ENCODE assay signal across 12 cellular contexts in the genomic region with DNA sequence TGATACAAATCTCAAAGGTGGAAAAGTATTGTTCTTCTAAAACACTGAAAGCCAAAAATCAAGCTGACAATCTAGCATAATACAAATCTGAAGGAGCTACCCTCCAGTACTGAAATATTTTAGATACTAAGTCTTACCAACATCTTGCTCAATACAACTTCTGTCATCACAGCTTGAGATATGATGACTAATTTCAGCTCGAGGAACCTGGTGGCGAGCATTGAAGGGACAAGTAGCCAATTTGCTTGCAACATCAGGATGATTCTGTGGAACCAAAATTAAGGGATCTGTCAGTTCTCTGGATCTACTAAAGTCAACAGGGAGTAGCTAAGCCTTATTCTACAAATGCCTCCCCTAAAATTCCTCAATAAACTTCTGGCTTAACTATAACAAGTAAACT. TPM values are rescaled to one million over a fixed set of nuclear protein-coding genes. Genes with fewer than 3 reads are reported as not detected.
A peak's percentile ranks its signal among the peaks of the same experiment; 100 is the strongest.
DNase-seq lines count a peak whose midpoint lies in the region; ATAC-seq and TF ChIP-seq lines count a peak whose summit lies in the region.
"Had no signal": no experiment of that assay in that cellular context is flagged by ENCODE, and none has a peak within 500 bp of the region (broad histone marks: within the 10 kb centered on the region; RNA-seq: fewer than 3 reads in every experiment).

No MANE protein-coding gene starts in this region.

- H3K4me3 ChIP-seq in breast epithelium (no peak overlapping the region), left ventricle myocardium inferior (no peak overlapping the region), upper lobe of right lung (no peak overlapping the region)

- TF ChIP-seq CTCF in MCF 10A (IDR thresholded peaks at IDR 0.05; ENCODE audit: unreplicated experiment) = no peak
- TF ChIP-seq CTCF in breast epithelium (IDR thresholded peaks at IDR 0.05) = no peak
- no peak for TF ChIP-seq CTCF in left ventricle myocardium inferior (IDR thresholded peaks at IDR 0.05; ENCODE audit: borderline replicate concordance)
- no peak for TF ChIP-seq CTCF in upper lobe of right lung (IDR thresholded peaks at IDR 0.05)

- no peak overlapping the region for H3K27ac ChIP-seq in breast epithelium
- no peak overlapping the region for H3K27ac ChIP-seq in left ventricle myocardium inferior (replicated peaks)
- H3K27ac ChIP-seq in upper lobe of right lung = no peak overlapping the region

- H3K4me1 Mint-ChIP-seq in MCF 10A (ENCODE audit: insufficient read depth, unreplicated experiment) = peaks cover 6% of the 10 kb centered on the region
- H3K4me1 Mint-ChIP-seq: nephron progenitor cell; stimulated activated effector memory CD8-positive, alpha-beta T cell treated with anti-CD3 and anti-CD28 coated beads, Interleukin-12 subunit alpha, Interleukin-12 subunit beta, amount 100 ng/mL, for 72 hours had no signal

- H3K9me3 ChIP-seq in breast epithelium (no peaks in the 10 kb centered on the region), left ventricle myocardium inferior (replicated peaks) (no peaks in the 10 kb centered on the region), upper lobe of right lung (no peaks in the 10 kb centered on the region)

- no peaks in the 10 kb centered on the region for H3K27me3 ChIP-seq in breast epithelium
- H3K27me3 ChIP-seq in left ventricle myocardium inferior (ENCODE audit: low read depth) = peaks cover 30% of the 10 kb centered on the region
- no peaks in the 10 kb centered on the region for H3K27me3 ChIP-seq in upper lobe of right lung

- BruUV-seq in MCF 10A (replicated peaks; lab: Mats Ljungman, UMichigan) = no TSS peak

- H3K36me3 ChIP-seq in breast epithelium (no peaks in the 10 kb centered on the region), left ventricle myocardium inferior (no peaks in the 10 kb centered on the region), upper lobe of right lung (no peaks in the 10 kb centered on the region)

- intact Hi-C loops in MCF 10A (cut with micrococcal nuclease) (no loop called here), breast epithelium (cut with DNase I; ENCODE audit: low total_unique reads) (no loop called here), left ventricle myocardium inferior (cut with micrococcal nuclease) (no loop called here), upper lobe of right lung (cut with DNase I) (no loop called here)

- no peaks in the 10 kb centered on the region for H3K9me3 Mint-ChIP-seq in MCF 10A (ENCODE audit: unreplicated experiment)
- H3K9me3 Mint-ChIP-seq: nephron progenitor cell; stimulated activated effector memory CD8-positive, alpha-beta T cell treated with anti-CD3 and anti-CD28 coated beads, Interleukin-12 subunit alpha, Interleukin-12 subunit beta, amount 100 ng/mL, for 72 hours had no signal

- H3K27ac Mint-ChIP-seq in MCF 10A (ENCODE audit: low read depth, unreplicated experiment) = no peak overlapping the region
- H3K27ac Mint-ChIP-seq: nephron progenitor cell; stimulated activated effector memory CD8-positive, alpha-beta T cell treated with anti-CD3 and anti-CD28 coated beads, Interleukin-12 subunit alpha, Interleukin-12 subunit beta, amount 100 ng/mL, for 72 hours had no signal

- no peak for TF ChIP-seq POLR2A in breast epithelium (IDR thresholded peaks at IDR 0.05)

- H3K4me1 ChIP-seq in breast epithelium (no peaks in the 10 kb centered on the region), left ventricle myocardium inferior (no peaks in the 10 kb centered on the region), upper lobe of right lung (no peaks in the 10 kb centered on the region)

- ATAC-seq in upper lobe of right lung (peak; percentile 63), HG03520 (IDR thresholded peaks at IDR 0.05; ENCODE audit: unreplicated experiment) (no peak)
- ATAC-seq: stimulated activated effector memory CD8-positive, alpha-beta T cell treated with anti-CD3 and anti-CD28 coated beads, Interleukin-12 subunit alpha, Interleukin-12 subunit beta, amount 100 ng/mL, for 72 hours had no signal

- H3K36me3 Mint-ChIP-seq in MCF 10A (ENCODE audit: insufficient read depth, unreplicated experiment) = no peaks in the 10 kb centered on the region

- H3K27me3 Mint-ChIP-seq in MCF 10A (ENCODE audit: insufficient read depth, unreplicated experiment) = no peaks in the 10 kb centered on the region

- CTCF ChIA-PET in MCF 10A (lab: Yijun Ruan, JAX) = interaction anchor here (0.9 to 2.1 kb wide), 6 partner anchors 24 to 134 kb away, joined by 3 to 16 read pairs (median 5); no protein-coding TSS in a partner anchor

- DNase-seq in MCF 10A (ENCODE audit: unreplicated experiment) (peak; percentile 92), breast epithelium (ENCODE audit: low spot score in 2 of 2) (no peak), amniotic epithelial cell (ENCODE audit: low read depth) (peak; percentile 92), left ventricle myocardium inferior (peak; percentile 29), upper lobe of right lung (no peak), NCI-H1105 (lab: John Stamatoyannopoulos, UW) (no peak), GOT3 (lab: John Stamatoyannopoulos, UW) (no peak)
- DNase-seq: activated naive CD4-positive, alpha-beta T cell; nephron progenitor cell had no signal

- no peak overlapping the region for H3K4me3 Mint-ChIP-seq in MCF 10A (ENCODE audit: unreplicated experiment)
- H3K4me3 Mint-ChIP-seq: nephron progenitor cell; stimulated activated effector memory CD8-positive, alpha-beta T cell treated with anti-CD3 and anti-CD28 coated beads, Interleukin-12 subunit alpha, Interleukin-12 subunit beta, amount 100 ng/mL, for 72 hours had no signal

- POLR2A ChIA-PET in MCF 10A (lab: Yijun Ruan, JAX) = interaction anchor here (0.6 to 2.4 kb wide), 6 partner anchors 10 to 839 kb away, joined by 3 to 12 read pairs (median 4); partner anchors contain the start of gene HNRNPA1

RNA-seq across cellular contexts. Expression of gene GTSF1, which starts 10.4 kb away (rescaled TPM):
- not detected in 2 replicates for total RNA-seq in MCF 10A (2022)
- total RNA-seq in breast epithelium = 1 to 10 TPM in 1 of 3 donors, under 1 TPM in 1, not detected in 1; 0.96 to 1.3 TPM
- not detected for total RNA-seq in left ventricle myocardium inferior
- 2.1 TPM for total RNA-seq in upper lobe of right lung
- total RNA-seq: A673 had no signal

RNA-seq across cellular contexts. Expression of gene NCKAP1L, which starts 34.5 kb away (rescaled TPM):
- total RNA-seq in MCF 10A (2022) (not detected in 2 replicates), breast epithelium (10 to 100 TPM; 12.5 to 40.5 (median 15.7) TPM), left ventricle myocardium inferior (7.5 TPM), upper lobe of right lung (59.5 TPM)

RNA-seq across cellular contexts. Expression of gene ITGA5, which starts 44.0 kb away (rescaled TPM):
- total RNA-seq in MCF 10A (2022) (110 and 184 TPM in 2 replicates), breast epithelium (100 to 1,000 TPM in 1 of 3 donors, 10 to 100 TPM in 2; 30.4 to 135 (median 81.9) TPM), left ventricle myocardium inferior (55.3 TPM), upper lobe of right lung (102 TPM)

Comparison
In these comparisons a context has a peak if more than half of its experiments do, and no peak if none do; other contexts are left out.
1. DNase-seq: peak in MCF 10A (single experiment), amniotic epithelial cell (single experiment) and left ventricle myocardium inferior (single experiment); none in breast epithelium (0 of 2), upper lobe of right lung (single experiment), NCI-H1105 (single experiment) and GOT3 (single experiment).